Comparison of ENCODE assay signal across 8 cellular contexts in the genomic region with DNA sequence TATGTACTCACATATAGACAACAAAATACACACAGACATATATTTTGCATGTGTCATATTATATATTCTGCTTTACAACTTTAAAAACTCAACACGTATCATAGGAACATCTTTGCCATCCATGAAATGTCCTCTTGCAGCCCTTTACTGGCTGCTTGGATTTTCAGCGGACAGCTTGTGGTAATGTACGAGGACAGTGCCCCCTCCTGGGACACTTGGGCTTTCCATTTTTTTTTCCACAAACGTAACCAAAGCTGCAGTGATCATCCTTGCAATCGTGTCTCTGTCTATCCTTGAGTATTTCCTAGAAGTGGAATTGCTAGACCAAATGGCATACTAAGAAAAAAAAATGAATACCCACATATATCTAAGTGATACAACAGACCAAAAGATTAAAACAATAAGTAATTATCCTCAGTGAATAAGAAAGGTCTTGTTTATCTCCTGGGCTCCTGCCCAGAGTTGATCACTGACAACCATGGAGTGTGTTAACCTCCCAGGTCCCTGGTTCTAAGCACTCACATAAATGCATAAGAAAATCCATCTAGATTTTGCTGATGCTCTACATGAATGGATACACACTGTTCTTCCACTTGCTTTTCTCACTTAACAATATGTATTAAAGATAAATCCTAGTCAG. TPM values are rescaled to one million over a fixed set of nuclear protein-coding genes. Genes with fewer than 3 reads are reported as not detected.
DNase-seq lines count a peak whose midpoint lies in the region; ATAC-seq, FAIRE-seq and TF ChIP-seq lines count a peak whose summit lies in the region.

No MANE protein-coding gene starts in this region.

- no peak overlapping the region for H3K14ac ChIP-seq in H1 (ENCODE audit: insufficient read length)

- H3K4me2 ChIP-seq in OCI-LY1 (ENCODE audit: low read length) (no peak overlapping the region), H1 (ENCODE audit: insufficient read depth in 1 of 2, low read depth in 2 of 2, low read length in 2 of 2) (no peak overlapping the region)

- H3K27ac ChIP-seq in 22Rv1: no peak overlapping the region
- no peak overlapping the region for H3K27ac ChIP-seq in OCI-LY1 (ENCODE audit: low read depth, low read length, poor library complexity, severe bottlenecking)
- no peak overlapping the region for H3K27ac ChIP-seq in H1 (ENCODE audit: low read depth, low read length)

- H2BK12ac ChIP-seq in H1 (ENCODE audit: low read depth, low read length): no peak overlapping the region

- no peaks in the 10 kb centered on the region for H3K36me3 Mint-ChIP-seq in T-helper 2 cell treated with Interferon-gamma antibody and Interleukin-4, amounts not matched to agents 5 μg/mL and 100 μg/mL, for 36 hours (ENCODE audit: low read depth)

- H3K9me3 Mint-ChIP-seq in T-helper 2 cell treated with Interferon-gamma antibody and Interleukin-4, amounts not matched to agents 5 μg/mL and 100 μg/mL, for 36 hours: no peaks in the 10 kb centered on the region

- H3K23ac ChIP-seq in H1 (ENCODE audit: insufficient read length): no peak overlapping the region

- no peaks in the 10 kb centered on the region for H3K36me3 ChIP-seq in OCI-LY1 (ENCODE audit: insufficient read depth, low read length)
- H3K36me3 ChIP-seq in H1 (ENCODE audit: control insufficient read depth in 2 of 4, insufficient read depth in 4 of 4, low read length in 3 of 4): no peaks in the 10 kb centered on the region

- no peak overlapping the region for H3K4me3 Mint-ChIP-seq in T-helper 2 cell treated with Interferon-gamma antibody and Interleukin-4, amounts not matched to agents 5 μg/mL and 100 μg/mL, for 36 hours

- no peak overlapping the region for H4K8ac ChIP-seq in H1 (ENCODE audit: extremely low read depth, insufficient read depth, low read length)

- FAIRE-seq in H1 (lab: Jason Lieb, UNC): peak; percentile 77
- no peak for FAIRE-seq in GM12891 (lab: Jason Lieb, UNC)

- H2AFZ ChIP-seq in OCI-LY1 (ENCODE audit: low read length) (no peak overlapping the region), H1 (ENCODE audit: low read length) (no peak overlapping the region)

- TF ChIP-seq POLR2A in H1 (IDR thresholded peaks at IDR 0.05; ENCODE audit: control extremely low read depth in 1 of 2, low read depth in 2 of 2, low read length in 2 of 2) (no peak), GM12891 (IDR thresholded peaks at IDR 0.05; ENCODE audit: low read depth, low read length) (no peak)

- H3K9ac ChIP-seq in OCI-LY1 (ENCODE audit: low read length): no peak overlapping the region
- no peak overlapping the region for H3K9ac ChIP-seq in H1 (replicated peaks in 1 of 4; ENCODE audit: extremely low read depth in 1 of 4, low read depth in 3 of 4, low read length in 3 of 4)

- DNase-seq in GM12864 (ENCODE audit: low read depth): no peak
- no peak for DNase-seq in H1 (ENCODE audit: low read depth in 1 of 2, low spot score in 2 of 2)
- peak; percentile 78 for DNase-seq in midbrain (lab: John Stamatoyannopoulos, UW)
- DNase-seq in GM12891 (ENCODE audit: insufficient read length, low spot score): no peak
- no peak for DNase-seq in T-helper 2 cell treated with Interferon-gamma antibody and Interleukin-4, amounts not matched to agents 5 μg/mL and 100 μg/mL, for 36 hours (ENCODE audit: low spot score)

- H4K5ac ChIP-seq in H1 (ENCODE audit: insufficient read length, low read depth, low read length): no peak overlapping the region

- H3K4me3 ChIP-seq in GM12864 (ENCODE audit: low read depth, low read length) (no peak overlapping the region), OCI-LY1 (ENCODE audit: low read depth, low read length, poor library complexity, severe bottlenecking) (no peak overlapping the region), H1 (ENCODE audit: extremely low read depth in 1 of 4, insufficient read depth in 2 of 4, low read depth in 3 of 4, low read length in 4 of 4) (no peak overlapping the region)

- H3K4me1 ChIP-seq in OCI-LY1 (ENCODE audit: insufficient read depth, low read length, severe bottlenecking) (no peaks in the 10 kb centered on the region), H1 (replicated peaks in 1 of 4; ENCODE audit: control insufficient read depth in 3 of 4, insufficient read depth in 4 of 4, low read length in 3 of 4) (no peaks in the 10 kb centered on the region)

- H2BK15ac ChIP-seq in H1 (ENCODE audit: low read length): no peak overlapping the region

- H3K9me2 ChIP-seq in OCI-LY1 (ENCODE audit: low read depth, low read length): no peaks in the 10 kb centered on the region

- peaks cover 5% of the 10 kb centered on the region; the same call in 1 of the 2 replicates for H3K23me2 ChIP-seq in H1 (ENCODE audit: low read depth, low read length)

- H2BK120ac ChIP-seq in H1 (replicated peaks; ENCODE audit: low read depth, low read length): no peak overlapping the region

- no peak overlapping the region for H2BK5ac ChIP-seq in H1 (ENCODE audit: low read depth, low read length)

- CTCF ChIA-PET in H1 (lab: Charles Lee; ENCODE audit: partially characterized antibody): interaction anchor here (0.7 to 8.2 kb wide), 14 partner anchors 9 to 477 kb away, joined by 3 to 47 read pairs (median 3); partner anchors contain the start of genes BPI and LBP

- peak; percentile 61 to 70 for TF ChIP-seq RAD21 in H1 (IDR thresholded peaks at IDR 0.05 in 1 of 2, conservative IDR thresholded peaks at IDR 0.05 in 1 of 2; ENCODE audit: low read depth in 2 of 2, low read length in 2 of 2)

- no peaks in the 10 kb centered on the region; the same call in 1 of the 2 replicates for H3K27me3 ChIP-seq in OCI-LY1 (ENCODE audit: insufficient read depth, low read length)
- H3K27me3 ChIP-seq in H1 (replicated peaks in 1 of 4; ENCODE audit: control insufficient read depth in 3 of 4, extremely low read depth in 1 of 4, insufficient read depth in 3 of 4, low read length in 3 of 4): no peaks in the 10 kb centered on the region

- WGBS in H1 (ENCODE audit: extremely low coverage in 1 of 2, insufficient coverage in 1 of 2, insufficient read length in 1 of 2, insufficient replicate concordance in 2 of 2, low coverage in 1 of 2, low lambda C conversion rate in 2 of 2, missing lambda C conversion rate in 1 of 2), 2 experiments: 39% methylated on average over 5 of the region's 5 CpGs; no CpG with 5 or more reads in 1 of the 2 experiments

- no peak for TF ChIP-seq EP300 in H1 (IDR thresholded peaks at IDR 0.05; ENCODE audit: borderline replicate concordance in 1 of 2, low read depth in 2 of 2, low read length in 2 of 2)

- H4K20me1 ChIP-seq in OCI-LY1 (ENCODE audit: insufficient read depth, low read length) (no peaks in the 10 kb centered on the region), H1 (replicated peaks in 1 of 2; ENCODE audit: control insufficient read depth in 1 of 2, insufficient read depth in 2 of 2, low read length in 2 of 2) (no peaks in the 10 kb centered on the region)

- no peak overlapping the region for H3K56ac ChIP-seq in H1 (replicated peaks; ENCODE audit: insufficient read length, low read depth, low read length)

- no peak overlapping the region for H3K18ac ChIP-seq in H1 (ENCODE audit: extremely low read depth, low read length)

- POLR2A ChIA-PET in H1 (lab: Charles Lee; ENCODE audit: partially characterized antibody): no interaction called here

- no peak overlapping the region for H2BK20ac ChIP-seq in H1 (ENCODE audit: low read length)

- H2AK5ac ChIP-seq in H1 (ENCODE audit: low read depth, low read length): no peak overlapping the region

- peaks cover 12% of the 10 kb centered on the region for H3K27me3 Mint-ChIP-seq in T-helper 2 cell treated with Interferon-gamma antibody and Interleukin-4, amounts not matched to agents 5 μg/mL and 100 μg/mL, for 36 hours (ENCODE audit: low read depth)

- H3K79me2 ChIP-seq in OCI-LY1 (ENCODE audit: insufficient read depth, low read length) (no peaks in the 10 kb centered on the region), H1 (ENCODE audit: control insufficient read depth in 1 of 2, insufficient read depth in 2 of 2, low read length in 2 of 2) (no peaks in the 10 kb centered on the region)

- no peaks in the 10 kb centered on the region for H3K4me1 Mint-ChIP-seq in T-helper 2 cell treated with Interferon-gamma antibody and Interleukin-4, amounts not matched to agents 5 μg/mL and 100 μg/mL, for 36 hours (ENCODE audit: low read depth)

- H3K27ac Mint-ChIP-seq in T-helper 2 cell treated with Interferon-gamma antibody and Interleukin-4, amounts not matched to agents 5 μg/mL and 100 μg/mL, for 36 hours: no peak overlapping the region

- no peaks in the 10 kb centered on the region for H3K9me3 ChIP-seq in OCI-LY1 (ENCODE audit: low read length)
- no peaks in the 10 kb centered on the region for H3K9me3 ChIP-seq in H1 (ENCODE audit: insufficient read depth in 2 of 2, low read depth in 1 of 2, low read length in 1 of 2)

- no peak overlapping the region for H4K91ac ChIP-seq in H1 (replicated peaks; ENCODE audit: insufficient read length, low read length)

- H3K79me1 ChIP-seq in H1 (ENCODE audit: low read depth, low read length): no peaks in the 10 kb centered on the region

- no peak for ATAC-seq in HG02623 (IDR thresholded peaks at IDR 0.05; ENCODE audit: unreplicated experiment)

- H3F3A ChIP-seq in OCI-LY1 (ENCODE audit: insufficient read depth, low read length): no peaks in the 10 kb centered on the region

- TF ChIP-seq CTCF in 22Rv1 (IDR thresholded peaks at IDR 0.05) (peak; percentile 81), GM12864 (IDR thresholded peaks at IDR 0.05; ENCODE audit: low read depth, low read length, missing control alignments) (peak; percentile 46), OCI-LY1 (IDR thresholded peaks at IDR 0.05; ENCODE audit: low read length) (peak; percentile 36; the same call in 1 of the 2 replicates), H1 (IDR thresholded peaks at IDR 0.05; ENCODE audit: control extremely low read depth in 1 of 3, insufficient read depth in 1 of 3, low read depth in 1 of 3, low read length in 3 of 3) (peak; percentile 45 to 66 (median 59))

- H3K4ac ChIP-seq in H1 (replicated peaks; ENCODE audit: insufficient read length, low read depth, low read length): no peak overlapping the region

RNA-seq across cellular contexts. Expression of gene BPI, which starts 18.1 kb away (rescaled TPM):
- total RNA-seq in H1 (2021; fragmentation: NEBNext Ultra II Directional; extraction: Animal tissue kit (Norgen Biotek cat#: 25700)): not detected in 2 replicates
- not detected in 2 replicates for polyA plus RNA-seq in H1 (2011; rRNA removed)
- not detected for polyA plus RNA-seq in H1 (2011; cell fraction: cytosol; rRNA removed)
- polyA plus RNA-seq in H1 (2011; cell fraction: nucleus; rRNA removed): not detected
- not detected in 4 replicates for polyA plus RNA-seq in H1 (2012, experiment 1 of 2)
- not detected for polyA plus RNA-seq in H1 (2012, experiment 2 of 2)
- not detected for polyA plus RNA-seq in H1 (2013, experiment 1 of 2)
- not detected for polyA plus RNA-seq in H1 (2013, experiment 2 of 2)
- not detected in 2 replicates for polyA minus RNA-seq in H1 (2011; rRNA and poly(A)+ RNA removed)
- not detected for polyA minus RNA-seq in H1 (2011; cell fraction: cytosol; rRNA and poly(A)+ RNA removed)
- polyA minus RNA-seq in H1 (2011; cell fraction: nucleus; rRNA and poly(A)+ RNA removed): not detected
- polyA plus RNA-seq in GM12891 (2012; ENCODE audit: low read depth, missing spikeins): not detected

RNA-seq across cellular contexts. Expression of gene LBP, which starts 24.2 kb away (rescaled TPM):
- total RNA-seq in H1 (2021; fragmentation: NEBNext Ultra II Directional; extraction: Animal tissue kit (Norgen Biotek cat#: 25700)): 0.48 and 0.63 TPM in 2 replicates
- polyA plus RNA-seq in H1 (2011; rRNA removed): 0.44 and 0.60 TPM in 2 replicates
- polyA plus RNA-seq in H1 (2011; cell fraction: cytosol; rRNA removed): 0.37 TPM
- 0.61 TPM for polyA plus RNA-seq in H1 (2011; cell fraction: nucleus; rRNA removed)
- polyA plus RNA-seq in H1 (2012, experiment 1 of 2): 0.35 to 0.69 TPM (median 0.57 TPM) in 4 replicates
- 0.29 TPM for polyA plus RNA-seq in H1 (2012, experiment 2 of 2)
- 0.28 TPM for polyA plus RNA-seq in H1 (2013, experiment 1 of 2)
- polyA plus RNA-seq in H1 (2013, experiment 2 of 2): 0.33 TPM
- polyA minus RNA-seq in H1 (2011; rRNA and poly(A)+ RNA removed): 0.37 and 1.2 TPM in 2 replicates
- not detected for polyA minus RNA-seq in H1 (2011; cell fraction: cytosol; rRNA and poly(A)+ RNA removed)
- 0.40 TPM for polyA minus RNA-seq in H1 (2011; cell fraction: nucleus; rRNA and poly(A)+ RNA removed)
- not detected for polyA plus RNA-seq in GM12891 (2012; ENCODE audit: low read depth, missing spikeins)
